Comparison of ENCODE assay signal across 1 cellular context in genomic region chr6:73774311-73774766, GRCh38.
TF ChIP-seq lines count a peak whose summit lies in the region.

No MANE protein-coding gene starts in this region.

TF ChIP-seq in H1, 55 proteins besides CTCF, POLR2A, EP300 and RAD21 (continued from another document):
- no peak for TF ChIP-seq HDAC6 (IDR thresholded peaks at IDR 0.05; ENCODE audit: low read depth, low read length)
- no peak for TF ChIP-seq ZNF274 (IDR thresholded peaks at IDR 0.05; ENCODE audit: borderline replicate concordance, extremely low read depth, low read length)
- TF ChIP-seq JUND (IDR thresholded peaks at IDR 0.05; ENCODE audit: low read length), result no peak
- TF ChIP-seq ATF3 (IDR thresholded peaks at IDR 0.05; ENCODE audit: insufficient read depth, low read depth, low read length), result no peak
